Comparison of ENCODE assay signal across 17 cellular contexts in genomic region chr12:18895946-18896345, GRCh38.
DNase-seq lines count a peak whose midpoint lies in the region; ATAC-seq, FAIRE-seq and TF ChIP-seq lines count a peak whose summit lies in the region.
"Had no signal": no experiment of that assay in that cellular context is flagged by ENCODE, and none has a peak within 500 bp of the region (broad histone marks: within the 10 kb centered on the region; RNA-seq: fewer than 3 reads in every experiment).

No MANE protein-coding gene starts in this region.

- H4K20me1 ChIP-seq in GM23338 (replicated peaks; ENCODE audit: insufficient read depth): no peaks in the 10 kb centered on the region

- H2AFZ ChIP-seq in GM23338: peak overlapping the region; percentile 95; the same call in 1 of the 2 replicates
- H2AFZ ChIP-seq: PC-9 had no signal

- FAIRE-seq in H54 (lab: Jason Lieb, UNC): no peak
- FAIRE-seq: pancreas had no signal

- no peaks in the 10 kb centered on the region for H3F3A ChIP-seq in GM23338 (replicated peaks; ENCODE audit: low read depth)

- peak; percentile 78 for DNase-seq in GM23338 (ENCODE audit: low spot score)
- peak; percentile 42 for DNase-seq in NCI-H524 treated with DMSO at 0.1 percent for 48 hours (lab: John Stamatoyannopoulos, UW)
- DNase-seq in glutamatergic neuron: peak; percentile 98
- peak; percentile 54 for DNase-seq in nephron progenitor cell
- no peak for DNase-seq in NCI-H446 (lab: John Stamatoyannopoulos, UW)
- no peak for DNase-seq in H54 (ENCODE audit: insufficient read length, low spot score)
- DNase-seq: activated CD4-positive, alpha-beta memory T cell treated with anti-CD3 and anti-CD28 coated beads for 36 hours; activated T-cell treated with anti-CD3 and anti-CD28 coated beads, Interleukin-2, amount 50 U/mL, for 72 hours; HFFc6; left lung; NCI-H1105 treated with DMSO at 0.1 percent for 48 hours; NCI-H510A treated with DMSO at 0.1 percent for 48 hours; PC-9 had no signal

- 0 out of 2 replicates have a peak overlapping the region, but pooled peaks have one; percentile 48 for H3K4me2 ChIP-seq in GM23338
- H3K4me2 ChIP-seq: PC-9 had no signal

- no peak overlapping the region for H3K27ac ChIP-seq in GM23338 (ENCODE audit: low read depth)
- H3K27ac ChIP-seq: left lung, pancreas, PC-9, skin epidermis had no signal

- peaks cover 27% of the 10 kb centered on the region for H3K9me2 ChIP-seq in GM23338 (ENCODE audit: insufficient read depth)

- H3K36me3 Mint-ChIP-seq in GM23338 (ENCODE audit: low read depth) (peaks cover 16% of the 10 kb centered on the region; the same call in 2 of the 3 replicates), glutamatergic neuron (ENCODE audit: unreplicated experiment) (peaks cover 47% of the 10 kb centered on the region), nephron progenitor cell (ENCODE audit: low read depth) (peaks cover 10% of the 10 kb centered on the region)
- H3K36me3 Mint-ChIP-seq: activated CD4-positive, alpha-beta memory T cell treated with anti-CD3 and anti-CD28 coated beads for 36 hours had no signal

- ATAC-seq in GM23338 (peak; percentile 86), GM18505 (IDR thresholded peaks at IDR 0.05; ENCODE audit: unreplicated experiment) (no peak), HG02571 (IDR thresholded peaks at IDR 0.05; ENCODE audit: unreplicated experiment) (no peak)
- ATAC-seq: activated T-cell treated with anti-CD3 and anti-CD28 coated beads, Interleukin-2, amount 50 U/mL, for 72 hours; left lung; pancreas had no signal

- H3K4me3 ChIP-seq in GM23338: no peak overlapping the region
- H3K4me3 ChIP-seq: left lung, pancreas, PC-9, skin epidermis had no signal

- no peaks in the 10 kb centered on the region for H3K27me3 ChIP-seq in GM23338 (ENCODE audit: insufficient read depth)
- H3K27me3 ChIP-seq: left lung, pancreas had no signal

- no peaks in the 10 kb centered on the region for H3K27me3 Mint-ChIP-seq in GM23338 (ENCODE audit: insufficient read depth, low read depth, poor library complexity)
- peaks cover 13% of the 10 kb centered on the region for H3K27me3 Mint-ChIP-seq in glutamatergic neuron (ENCODE audit: unreplicated experiment)
- H3K27me3 Mint-ChIP-seq in nephron progenitor cell (ENCODE audit: low read depth, poor library complexity): no peaks in the 10 kb centered on the region

- H3K9me3 Mint-ChIP-seq in GM23338: peaks cover 15% of the 10 kb centered on the region
- peaks cover 17% of the 10 kb centered on the region for H3K9me3 Mint-ChIP-seq in glutamatergic neuron (ENCODE audit: unreplicated experiment)
- H3K9me3 Mint-ChIP-seq in nephron progenitor cell: peaks cover 37% of the 10 kb centered on the region
- H3K9me3 Mint-ChIP-seq: HFFc6 had no signal

- H3K27ac Mint-ChIP-seq in GM23338 (no peak overlapping the region), glutamatergic neuron (ENCODE audit: unreplicated experiment) (peak overlapping the region; percentile 99), nephron progenitor cell (no peak overlapping the region)
- H3K27ac Mint-ChIP-seq: activated CD4-positive, alpha-beta memory T cell treated with anti-CD3 and anti-CD28 coated beads for 36 hours; activated T-cell treated with anti-CD3 and anti-CD28 coated beads, Interleukin-2, amount 50 U/mL, for 72 hours; HFFc6 had no signal

- peaks cover 24% of the 10 kb centered on the region for H3K4me1 ChIP-seq in GM23338 (ENCODE audit: insufficient read depth)
- H3K4me1 ChIP-seq: left lung, pancreas had no signal

- no peak for TF ChIP-seq POLR2A in H54 (IDR thresholded peaks at IDR 0.05; ENCODE audit: low read depth, low read length)
- TF ChIP-seq POLR2A in GM18505 (IDR thresholded peaks at IDR 0.05; ENCODE audit: borderline replicate concordance, extremely low read depth, insufficient read depth, insufficient read length): no peak

- H3K36me3 ChIP-seq in GM23338 (ENCODE audit: insufficient read depth): no peaks in the 10 kb centered on the region; the same call in 1 of the 2 replicates
- H3K36me3 ChIP-seq: left lung, pancreas had no signal

- TF ChIP-seq CTCF in GM23338 (conservative IDR thresholded peaks at IDR 0.05; ENCODE audit: low read depth in 2 of 2) (no peak), glutamatergic neuron (IDR thresholded peaks at IDR 0.05; ENCODE audit: partially characterized antibody, unreplicated experiment) (no peak), nephron progenitor cell (IDR thresholded peaks at IDR 0.05) (no peak)

- H3K79me2 ChIP-seq in GM23338 (replicated peaks; ENCODE audit: insufficient read depth): no peaks in the 10 kb centered on the region

- H3K4me3 Mint-ChIP-seq in GM23338 (no peak overlapping the region), glutamatergic neuron (ENCODE audit: unreplicated experiment) (peak overlapping the region; percentile 7), nephron progenitor cell (no peak overlapping the region)
- H3K4me3 Mint-ChIP-seq: activated CD4-positive, alpha-beta memory T cell treated with anti-CD3 and anti-CD28 coated beads for 36 hours; activated T-cell treated with anti-CD3 and anti-CD28 coated beads, Interleukin-2, amount 50 U/mL, for 72 hours; HFFc6 had no signal

- H3K4me1 Mint-ChIP-seq in GM23338 (peaks cover 24% of the 10 kb centered on the region), glutamatergic neuron (ENCODE audit: low read depth, unreplicated experiment) (peaks cover 31% of the 10 kb centered on the region), nephron progenitor cell (peaks cover 9% of the 10 kb centered on the region)

TF ChIP-seq in GM23338, 12 proteins besides CTCF, POLR2A, EP300 and RAD21:
- TF ChIP-seq STAT1 (IDR thresholded peaks at IDR 0.05; ENCODE audit: unreplicated experiment) (no peak), CREB1 (CRISPR knock-in tag; IDR thresholded peaks at IDR 0.05; ENCODE audit: low read depth) (no peak), EZH2phosphoT487 (IDR thresholded peaks at IDR 0.05; ENCODE audit: unreplicated experiment) (no peak), POLR2AphosphoS5 (IDR thresholded peaks at IDR 0.05; ENCODE audit: low read depth) (no peak), JUNB (IDR thresholded peaks at IDR 0.05; ENCODE audit: unreplicated experiment) (no peak), ETS1 (IDR thresholded peaks at IDR 0.05) (no peak), ZNF114 (CRISPR knock-in tag; IDR thresholded peaks at IDR 0.05) (no peak), EZH2 (IDR thresholded peaks at IDR 0.05; ENCODE audit: low read depth, unreplicated experiment) (no peak), NANOG (IDR thresholded peaks at IDR 0.05; ENCODE audit: borderline replicate concordance) (no peak)
- TF ChIP-seq, protein P1, sequence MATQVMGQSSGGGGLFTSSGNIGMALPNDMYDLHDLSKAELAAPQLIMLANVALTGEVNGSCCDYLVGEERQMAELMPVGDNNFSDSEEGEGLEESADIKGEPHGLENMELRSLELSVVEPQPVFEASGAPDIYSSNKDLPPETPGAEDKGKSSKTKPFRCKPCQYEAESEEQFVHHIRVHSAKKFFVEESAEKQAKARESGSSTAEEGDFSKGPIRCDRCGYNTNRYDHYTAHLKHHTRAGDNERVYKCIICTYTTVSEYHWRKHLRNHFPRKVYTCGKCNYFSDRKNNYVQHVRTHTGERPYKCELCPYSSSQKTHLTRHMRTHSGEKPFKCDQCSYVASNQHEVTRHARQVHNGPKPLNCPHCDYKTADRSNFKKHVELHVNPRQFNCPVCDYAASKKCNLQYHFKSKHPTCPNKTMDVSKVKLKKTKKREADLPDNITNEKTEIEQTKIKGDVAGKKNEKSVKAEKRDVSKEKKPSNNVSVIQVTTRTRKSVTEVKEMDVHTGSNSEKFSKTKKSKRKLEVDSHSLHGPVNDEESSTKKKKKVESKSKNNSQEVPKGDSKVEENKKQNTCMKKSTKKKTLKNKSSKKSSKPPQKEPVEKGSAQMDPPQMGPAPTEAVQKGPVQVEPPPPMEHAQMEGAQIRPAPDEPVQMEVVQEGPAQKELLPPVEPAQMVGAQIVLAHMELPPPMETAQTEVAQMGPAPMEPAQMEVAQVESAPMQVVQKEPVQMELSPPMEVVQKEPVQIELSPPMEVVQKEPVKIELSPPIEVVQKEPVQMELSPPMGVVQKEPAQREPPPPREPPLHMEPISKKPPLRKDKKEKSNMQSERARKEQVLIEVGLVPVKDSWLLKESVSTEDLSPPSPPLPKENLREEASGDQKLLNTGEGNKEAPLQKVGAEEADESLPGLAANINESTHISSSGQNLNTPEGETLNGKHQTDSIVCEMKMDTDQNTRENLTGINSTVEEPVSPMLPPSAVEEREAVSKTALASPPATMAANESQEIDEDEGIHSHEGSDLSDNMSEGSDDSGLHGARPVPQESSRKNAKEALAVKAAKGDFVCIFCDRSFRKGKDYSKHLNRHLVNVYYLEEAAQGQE (IDR thresholded peaks at IDR 0.05; ENCODE audit: unreplicated experiment): no peak

Comparison
In these comparisons a context has a peak if more than half of its experiments do, and no peak if none do; other contexts are left out.
1. DNase-seq: peak in GM23338 (single experiment), NCI-H524 treated with DMSO at 0.1 percent for 48 hours (single experiment), glutamatergic neuron (single experiment) and nephron progenitor cell (single experiment); none in NCI-H446 (0 of 2) and H54 (single experiment).